ENCODE assay signal across 7 cellular contexts in genomic region chr5:38567306-38567705, GRCh38. TPM values are rescaled to one million over a fixed set of nuclear protein-coding genes. Genes with fewer than 3 reads are reported as not detected.
"Had no signal": no experiment of that assay in that cellular context is flagged by ENCODE, and none has a peak within 500 bp of the region (broad histone marks: within the 10 kb centered on the region; RNA-seq: fewer than 3 reads in every experiment).

No MANE protein-coding gene starts in this region.

RNA-seq across cellular contexts. Expression of gene LIFR, which starts 10.9 kb away (rescaled TPM):
- total RNA-seq: activated B cell treated with CpG ODN at 0.5 μM for 24 hours; activated CD8-positive, alpha-beta memory T cell treated with anti-CD3 and anti-CD28 coated beads for 36 hours; activated CD8-positive, alpha-beta memory T cell treated with anti-CD3 and anti-CD28 coated beads, Interleukin-2, amount 10 ng/mL, durations not matched to agents 7 days and 5 days; activated CD8-positive, alpha-beta T cell treated with anti-CD3 and anti-CD28 coated beads for 36 hours; activated CD8-positive, alpha-beta T cell treated with anti-CD3 and anti-CD28 coated beads, Interleukin-2, amount 10 ng/mL, durations not matched to agents 7 days and 5 days; T-helper 1 cell treated with Interleukin-12 subunit alpha and Interleukin-12 subunit beta and Interleukin-4 antibody, amounts not matched to agents 30 ng/mL and 1 ng/mL, for 36 hours; T-helper 2 cell treated with Interferon-gamma antibody and Interleukin-4, amounts not matched to agents 100 ng/mL and 5 ng/mL, for 36 hours had no signal
